Comparison of ENCODE assay signal across 8 cellular contexts in the genomic region with DNA sequence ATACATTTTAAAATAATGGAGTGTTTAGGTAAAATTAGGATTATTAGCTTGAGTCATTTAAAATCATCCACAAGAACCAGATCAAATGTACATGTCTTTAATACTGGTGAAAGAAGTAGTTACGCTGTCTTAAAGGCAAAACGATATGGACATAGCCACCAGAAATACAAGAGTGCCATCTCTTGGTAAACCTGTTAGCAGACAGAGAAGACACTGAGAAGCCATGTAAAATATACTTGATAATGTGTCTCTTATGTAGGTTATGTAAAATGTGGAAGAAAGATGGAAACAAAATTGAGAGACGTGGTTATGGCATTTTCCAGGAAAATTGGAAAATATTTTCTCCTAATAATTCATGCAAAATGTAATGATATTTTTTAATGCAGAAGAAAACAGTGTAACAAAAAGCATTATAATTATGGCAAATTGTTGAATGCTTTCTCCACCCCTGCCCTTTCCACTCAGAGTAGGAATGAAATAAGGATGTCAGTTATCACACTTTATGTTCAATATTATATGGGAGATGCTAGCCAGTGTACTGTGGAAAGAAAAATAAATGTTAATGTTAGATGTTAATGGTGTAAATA. TPM values are rescaled to one million over a fixed set of nuclear protein-coding genes. Genes with fewer than 3 reads are reported as not detected.
DNase-seq lines count a peak whose midpoint lies in the region; ATAC-seq and TF ChIP-seq lines count a peak whose summit lies in the region.

No MANE protein-coding gene starts in this region.

- peak; percentile 52 for DNase-seq in Ammon's horn (ENCODE audit: low spot score)
- DNase-seq in GM13977 (ENCODE audit: low spot score): peak; percentile 29
- peak; percentile 48 for DNase-seq in NCI-H748 treated with DMSO at 0.1 percent for 48 hours (lab: John Stamatoyannopoulos, UW)
- peak; percentile 30 for DNase-seq in cerebellar cortex (ENCODE audit: low spot score)
- no peak for DNase-seq in neural crest cell (ENCODE audit: low read depth, low spot score)
- DNase-seq in cortex of kidney (lab: John Stamatoyannopoulos, UW): no peak

- in situ Hi-C loops in GM13977 (cut with MboI; ENCODE audit: low pct_unique_long_range_greater_than_20kb, low sequenced_read_pairs, unreplicated experiment): no loop called here

- no peaks in the 10 kb centered on the region for H3K4me1 Mint-ChIP-seq in neural crest cell

- no peaks in the 10 kb centered on the region for H3K27me3 Mint-ChIP-seq in neural crest cell (ENCODE audit: low read depth)

- TF ChIP-seq CTCF in GM13977 (IDR thresholded peaks at IDR 0.05; ENCODE audit: extremely low read depth, insufficient read depth, missing control alignments) (peak; percentile 68), neural crest cell (conservative IDR thresholded peaks at IDR 0.05) (peak; percentile 63)

- H3K27ac Mint-ChIP-seq in neural crest cell (ENCODE audit: unreplicated experiment): no peak overlapping the region

- ATAC-seq in HG02763 (IDR thresholded peaks at IDR 0.05; ENCODE audit: unreplicated experiment) (no peak), GM19395 (IDR thresholded peaks at IDR 0.05; ENCODE audit: unreplicated experiment) (no peak)

- H3K4me3 Mint-ChIP-seq in neural crest cell: no peak overlapping the region

- peaks cover 8% of the 10 kb centered on the region for H3K9me3 Mint-ChIP-seq in neural crest cell

- H3K36me3 Mint-ChIP-seq in neural crest cell (ENCODE audit: low read depth): no peaks in the 10 kb centered on the region

RNA-seq across cellular contexts. Expression of a gene that starts 12.2 kb away (rescaled TPM):
- not detected in 2 replicates for total RNA-seq in neural crest cell

RNA-seq across cellular contexts. Expression of a gene that starts 19.9 kb away (rescaled TPM):
- 0.77 and 0.80 TPM in 2 replicates for total RNA-seq in neural crest cell

Comparison
In these comparisons a context has a peak if more than half of its experiments do, and no peak if none do; other contexts are left out.
1. DNase-seq: peak in Ammon's horn (single experiment), GM13977 (single experiment), NCI-H748 treated with DMSO at 0.1 percent for 48 hours (single experiment) and cerebellar cortex (single experiment); none in neural crest cell (single experiment) and cortex of kidney (single experiment).